10 cellular contexts compared by ENCODE assay signal in the genomic region with DNA sequence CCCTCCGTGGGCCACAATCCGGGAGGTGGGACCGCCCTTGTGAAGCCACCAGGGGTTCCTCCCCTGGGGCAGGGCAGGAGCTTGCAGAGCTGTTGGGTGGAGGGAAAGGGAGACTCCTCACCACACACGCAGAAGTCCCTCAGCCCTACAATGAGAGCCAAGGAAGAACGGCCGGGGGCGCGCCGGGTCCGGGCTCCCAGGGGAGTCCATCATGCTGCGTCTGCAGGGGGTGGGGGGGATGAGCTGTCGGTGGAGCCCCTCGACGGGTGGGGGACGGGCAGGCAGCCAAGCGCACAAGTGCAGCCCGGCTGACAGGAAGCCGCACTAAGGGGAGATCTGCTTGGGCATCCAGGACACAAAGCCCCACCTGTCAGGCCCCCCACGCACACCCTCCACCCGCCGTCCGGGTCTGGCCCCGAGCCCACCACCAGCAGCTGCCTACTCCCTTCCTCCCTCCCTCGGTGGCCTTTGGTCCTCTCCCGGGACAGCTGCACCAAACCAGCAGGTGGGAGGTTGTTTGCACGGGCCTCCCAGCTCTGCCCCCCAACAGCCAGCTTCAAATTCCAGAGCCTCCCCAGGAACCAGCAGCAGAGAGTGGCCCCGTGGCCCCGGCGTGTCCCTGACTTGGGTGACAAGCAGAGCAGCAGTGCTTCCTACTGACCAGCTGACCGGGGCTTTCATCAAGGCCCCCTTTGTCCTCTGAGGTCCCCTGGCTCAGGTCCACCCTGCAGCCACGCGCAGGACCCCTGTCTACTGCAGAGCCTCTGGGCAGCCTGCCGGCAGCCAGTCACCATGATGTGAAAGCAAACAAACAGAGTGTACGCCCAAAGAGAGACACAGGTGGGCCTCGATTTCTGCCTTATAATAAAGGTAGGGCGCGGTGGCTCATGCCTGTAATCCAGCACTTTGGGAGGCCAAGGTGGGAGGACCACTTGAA. TPM values are rescaled to one million over a fixed set of nuclear protein-coding genes. Genes with fewer than 3 reads are reported as not detected.
DNase-seq lines count a peak whose midpoint lies in the region; ATAC-seq and TF ChIP-seq lines count a peak whose summit lies in the region.
"Had no signal": no experiment of that assay in that cellular context is flagged by ENCODE, and none has a peak within 500 bp of the region (broad histone marks: within the 10 kb centered on the region; RNA-seq: fewer than 3 reads in every experiment).

No MANE protein-coding gene starts in this region.

- H3K4me3 ChIP-seq in psoas muscle, result no peak overlapping the region
- H3K4me3 ChIP-seq: upper lobe of left lung had no signal

- H3K36me3 Mint-ChIP-seq in glutamatergic neuron (ENCODE audit: unreplicated experiment) (no peaks in the 10 kb centered on the region), MCF 10A (ENCODE audit: insufficient read depth, unreplicated experiment) (no peaks in the 10 kb centered on the region)

- H3K9me3 Mint-ChIP-seq in glutamatergic neuron (ENCODE audit: unreplicated experiment) (peaks cover 2% of the 10 kb centered on the region), MCF 10A (ENCODE audit: unreplicated experiment) (peaks cover 6% of the 10 kb centered on the region)
- H3K9me3 Mint-ChIP-seq: T-helper 1 cell treated with Interleukin-12 subunit alpha and Interleukin-12 subunit beta and Interleukin-4 antibody, amounts not matched to agents 30 μg/mL and 1 μg/mL, for 36 hours had no signal

- intact Hi-C loops in psoas muscle (cut with DNase I), result no loop called here
- intact Hi-C loops in MCF 10A (cut with micrococcal nuclease), result no loop called here

- TF ChIP-seq CTCF in GM10248 (IDR thresholded peaks at IDR 0.05; ENCODE audit: control extremely low read depth, extremely low read depth, low read depth, missing control alignments) (no peak), glutamatergic neuron (IDR thresholded peaks at IDR 0.05; ENCODE audit: partially characterized antibody, unreplicated experiment) (no peak), psoas muscle (IDR thresholded peaks at IDR 0.05) (no peak), MCF 10A (IDR thresholded peaks at IDR 0.05; ENCODE audit: unreplicated experiment) (no peak), GM10266 (IDR thresholded peaks at IDR 0.05; ENCODE audit: control insufficient read depth, insufficient read depth, low read depth, missing control alignments) (no peak)

- 15 to 18% (median 15%) methylated on average over 36 to 37 of the region's 37 CpGs for WGBS in psoas muscle, 3 donors

- H3K4me1 Mint-ChIP-seq in glutamatergic neuron (ENCODE audit: low read depth, unreplicated experiment) (no peaks in the 10 kb centered on the region), MCF 10A (ENCODE audit: insufficient read depth, unreplicated experiment) (peaks cover 4% of the 10 kb centered on the region)

- H3K27me3 Mint-ChIP-seq in glutamatergic neuron (ENCODE audit: unreplicated experiment) (peaks cover 2% of the 10 kb centered on the region), MCF 10A (ENCODE audit: insufficient read depth, unreplicated experiment) (no peaks in the 10 kb centered on the region)

- H3K27me3 ChIP-seq in psoas muscle (ENCODE audit: insufficient read depth in 3 of 3, low read length in 2 of 3), result peaks cover 0 to 11% (median 3%) of the 10 kb centered on the region in 3 donors
- H3K27me3 ChIP-seq: upper lobe of left lung had no signal

- H3K36me3 ChIP-seq in psoas muscle (ENCODE audit: insufficient read depth in 1 of 2, low read depth in 1 of 2), result no peaks in the 10 kb centered on the region
- H3K36me3 ChIP-seq: upper lobe of left lung had no signal

- BruUV-seq in MCF 10A (replicated peaks; lab: Mats Ljungman, UMichigan), result no TSS peak

- no peak overlapping the region for H3K27ac ChIP-seq in psoas muscle

- POLR2A ChIA-PET in GM10248 (lab: Yijun Ruan, JAX), result no interaction called here
- POLR2A ChIA-PET in MCF 10A (lab: Yijun Ruan, JAX), result no interaction called here

- no peaks in the 10 kb centered on the region for H3K9me3 ChIP-seq in psoas muscle
- H3K9me3 ChIP-seq: upper lobe of left lung had no signal

- H3K4me1 ChIP-seq in psoas muscle, result no peaks in the 10 kb centered on the region

- DNase-seq in GM10248 (ENCODE audit: extremely low spot score) (peak; percentile 28), NCI-H2171 treated with DMSO at 0.1 percent for 48 hours (lab: John Stamatoyannopoulos, UW) (peak; percentile 51), glutamatergic neuron (peak; percentile 26), psoas muscle (peak; percentile 20 to 56), DMS53 (lab: John Stamatoyannopoulos, UW) (no peak), MCF 10A (ENCODE audit: unreplicated experiment) (no peak), GM10266 (ENCODE audit: extremely low spot score) (no peak)

- CTCF ChIA-PET in GM10248 (lab: Yijun Ruan, JAX) (no interaction called here), MCF 10A (lab: Yijun Ruan, JAX) (interaction anchor here (0.6 to 1.1 kb wide), 2 partner anchors 53 to 63 kb away, joined by 3 read pairs; no protein-coding TSS in a partner anchor)

- ATAC-seq in psoas muscle (no peak), GM19463 (IDR thresholded peaks at IDR 0.05; ENCODE audit: unreplicated experiment) (no peak)

- H3K4me3 Mint-ChIP-seq in glutamatergic neuron (ENCODE audit: unreplicated experiment), result no peak overlapping the region
- H3K4me3 Mint-ChIP-seq in MCF 10A (ENCODE audit: unreplicated experiment), result no peak overlapping the region
- H3K4me3 Mint-ChIP-seq: T-helper 1 cell treated with Interleukin-12 subunit alpha and Interleukin-12 subunit beta and Interleukin-4 antibody, amounts not matched to agents 30 μg/mL and 1 μg/mL, for 36 hours had no signal

- H3K27ac Mint-ChIP-seq in glutamatergic neuron (ENCODE audit: unreplicated experiment) (no peak overlapping the region), MCF 10A (ENCODE audit: low read depth, unreplicated experiment) (no peak overlapping the region)
- H3K27ac Mint-ChIP-seq: T-helper 1 cell treated with Interleukin-12 subunit alpha and Interleukin-12 subunit beta and Interleukin-4 antibody, amounts not matched to agents 30 μg/mL and 1 μg/mL, for 36 hours had no signal

RNA-seq across cellular contexts. Expression of a gene that starts 50.3 kb away (rescaled TPM):
- 65.5 TPM for total RNA-seq in glutamatergic neuron (ENCODE audit: unreplicated experiment)
- total RNA-seq in psoas muscle, result 10 to 100 TPM in 1 of 4 donors, 1 to 10 TPM in 3; 5.4 to 11.9 (median 7.1) TPM
- 1 to 10 TPM; 2.5 to 3.9 (median 3.7) TPM for polyA plus RNA-seq in psoas muscle
- total RNA-seq in MCF 10A (2022), result 11.1 and 12.0 TPM in 2 replicates

Comparison
In these comparisons a context has a peak if more than half of its experiments do, and no peak if none do; other contexts are left out.
1. DNase-seq: peak in GM10248 (single experiment), NCI-H2171 treated with DMSO at 0.1 percent for 48 hours (single experiment), glutamatergic neuron (single experiment) and psoas muscle (2 of 2); none in DMS53 (single experiment), MCF 10A (single experiment) and GM10266 (single experiment).